14 cellular contexts compared by ENCODE assay signal in genomic region chr12:94012508-94013044, GRCh38.
"Had no signal": no experiment of that assay in that cellular context is flagged by ENCODE, and none has a peak within 500 bp of the region (broad histone marks: within the 10 kb centered on the region; RNA-seq: fewer than 3 reads in every experiment).

No MANE protein-coding gene starts in this region.

- H3K36me3 ChIP-seq: colonic mucosa, neutrophil, transverse colon had no signal

- H3K4me3 ChIP-seq: colonic mucosa, skin epidermis, transverse colon had no signal

- H3K27ac ChIP-seq: colonic mucosa, foreskin keratinocyte, neutrophil, skin epidermis, transverse colon had no signal

- H3K4me1 ChIP-seq: colonic mucosa, foreskin keratinocyte, transverse colon had no signal

- H3K27me3 ChIP-seq: colonic mucosa, foreskin keratinocyte, neutrophil, transverse colon had no signal

- DNase-seq: activated CD4-positive, alpha-beta T cell treated with anti-CD3 and anti-CD28 coated beads for 4 hours; activated naive CD4-positive, alpha-beta T cell treated with Interleukin-2 at 50 U/mL for 16 hours; caudate nucleus; colonic mucosa; effector CD4-positive, alpha-beta T cell; foreskin keratinocyte; head of caudate nucleus; islet precursor cell; mammary epithelial cell; naive thymus-derived CD8-positive, alpha-beta T cell; posterior cingulate gyrus; transverse colon had no signal

- H3K9me3 ChIP-seq: colonic mucosa, neutrophil had no signal
